29 cellular contexts compared by ENCODE assay signal in the genomic region with DNA sequence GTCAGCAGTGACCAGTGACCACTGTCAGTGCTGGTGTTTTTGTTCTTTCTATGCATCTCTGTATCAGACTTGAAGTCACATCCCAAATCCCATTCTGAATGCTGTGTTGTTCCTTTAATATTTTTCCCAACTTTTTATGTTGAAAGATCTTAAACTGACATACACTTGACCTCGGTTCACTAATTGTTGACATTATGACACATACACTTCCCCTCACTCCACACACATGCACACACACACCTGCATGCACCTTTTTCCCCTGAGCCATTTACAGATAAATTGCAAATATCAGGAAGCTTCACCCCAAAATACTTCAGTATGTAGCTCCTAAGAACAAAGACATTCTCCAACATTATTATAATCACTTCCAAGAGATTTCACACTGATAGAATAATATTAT.
"Had no signal": no experiment of that assay in that cellular context is flagged by ENCODE, and none has a peak within 500 bp of the region (broad histone marks: within the 10 kb centered on the region; RNA-seq: fewer than 3 reads in every experiment).

No MANE protein-coding gene starts in this region.

- H3K9ac ChIP-seq: neural progenitor cell, parathyroid adenoma had no signal

- ATAC-seq: left cardiac atrium; left lobe of liver; lower lobe of right lung; natural killer cell; stimulated activated memory B cell treated with anti-CD40 and anti-IgM and Interleukin-4, amounts not matched to agents 10 μg/mL and 1 μg/mL and 100 μg/mL, for 72 hours; stimulated activated naive CD8-positive, alpha-beta T cell treated with anti-CD3 and anti-CD28 coated beads, Interleukin-15, amount 100 ng/mL, for 72 hours had no signal

- H3K27me3 ChIP-seq: right atrium auricular region, right lobe of liver, tibial nerve, vagina had no signal

- H3K9me3 Mint-ChIP-seq: mesothelial cell of epicardium; natural killer cell; nephron progenitor cell; neural progenitor cell; stimulated activated memory B cell treated with anti-CD40 and anti-IgM and Interleukin-4, amounts not matched to agents 10 μg/mL and 1 μg/mL and 100 μg/mL, for 72 hours; type B pancreatic cell had no signal

- H3K4me1 ChIP-seq: lower lobe of right lung, neural progenitor cell, parathyroid adenoma, right atrium auricular region, right lobe of liver, tibial nerve, vagina had no signal

- H3K79me2 ChIP-seq: parathyroid adenoma had no signal

- H3K4me1 Mint-ChIP-seq: immature natural killer cell; naive B cell; natural killer cell; nephron progenitor cell; neural progenitor cell; stimulated activated memory B cell treated with anti-CD40 and anti-IgM and Interleukin-4, amounts not matched to agents 10 μg/mL and 1 μg/mL and 100 μg/mL, for 72 hours; stimulated activated naive CD8-positive, alpha-beta T cell treated with anti-CD3 and anti-CD28 coated beads, Interleukin-15, amount 100 ng/mL, for 72 hours had no signal

- H3K27ac ChIP-seq: lower lobe of right lung, neural progenitor cell, neutrophil, parathyroid adenoma, right atrium auricular region, right lobe of liver, tibial nerve, vagina had no signal

- H3K4me3 ChIP-seq: lower lobe of right lung, neural progenitor cell, right atrium auricular region, right lobe of liver, smooth muscle cell, tibial nerve, vagina had no signal

- H3K36me3 ChIP-seq: lower lobe of right lung, neural progenitor cell, neutrophil, right atrium auricular region, right lobe of liver, tibial nerve, vagina had no signal

- H3K36me3 Mint-ChIP-seq: immature natural killer cell; mesothelial cell of epicardium; naive B cell; natural killer cell; neural progenitor cell; stimulated activated memory B cell treated with anti-CD40 and anti-IgM and Interleukin-4, amounts not matched to agents 10 μg/mL and 1 μg/mL and 100 μg/mL, for 72 hours; type B pancreatic cell had no signal

- H3K27ac Mint-ChIP-seq: immature natural killer cell; mesothelial cell of epicardium; natural killer cell; nephron progenitor cell; neural progenitor cell; stimulated activated memory B cell treated with anti-CD40 and anti-IgM and Interleukin-4, amounts not matched to agents 10 μg/mL and 1 μg/mL and 100 μg/mL, for 72 hours; stimulated activated naive CD8-positive, alpha-beta T cell treated with anti-CD3 and anti-CD28 coated beads, Interleukin-15, amount 100 ng/mL, for 72 hours; type B pancreatic cell had no signal

- H3K4me2 ChIP-seq: neural progenitor cell, smooth muscle cell had no signal

- H3K9me3 ChIP-seq: lower lobe of right lung, neutrophil, right atrium auricular region, right lobe of liver, tibial nerve, vagina had no signal

- DNase-seq: hypothalamus; immature natural killer cell; islet precursor cell; left cardiac atrium; lower lobe of right lung; mesendoderm; naive B cell; natural killer cell; nephron progenitor cell; occipital lobe; right lobe of liver; stimulated activated CD4-positive, alpha-beta T cell treated with anti-CD3 and anti-CD28 coated beads, Interleukin-1b, Interleukin-23, amount 100 ng/mL, for 48 hours; stimulated activated CD4-positive, alpha-beta T cell treated with anti-CD3 and anti-CD28 coated beads, Interleukin-2, amount 100 ng/mL, for 48 hours; stimulated activated CD4-positive, alpha-beta T cell treated with anti-CD3 and anti-CD28 coated beads, Interleukin-4, amount 100 ng/mL, for 4 hours; stimulated activated CD8-positive, alpha-beta memory T cell treated with anti-CD3 and anti-CD28 coated beads, Interleukin-4, amount 100 ng/mL, for 48 hours; stimulated activated naive CD4-positive, alpha-beta T cell treated with Interleukin-2 at 50 U/mL for 16 hours; stimulated activated naive CD8-positive, alpha-beta T cell treated with anti-CD3 and anti-CD28 coated beads, Interleukin-15, amount 100 ng/mL, for 72 hours; substantia nigra had no signal

- H3K4me3 Mint-ChIP-seq: immature natural killer cell; mesothelial cell of epicardium; naive B cell; natural killer cell; nephron progenitor cell; neural progenitor cell; stimulated activated memory B cell treated with anti-CD40 and anti-IgM and Interleukin-4, amounts not matched to agents 10 μg/mL and 1 μg/mL and 100 μg/mL, for 72 hours; stimulated activated naive CD8-positive, alpha-beta T cell treated with anti-CD3 and anti-CD28 coated beads, Interleukin-15, amount 100 ng/mL, for 72 hours; type B pancreatic cell had no signal

- H2AFZ ChIP-seq: neural progenitor cell, parathyroid adenoma had no signal
